15 cellular contexts compared by ENCODE assay signal in the genomic region with DNA sequence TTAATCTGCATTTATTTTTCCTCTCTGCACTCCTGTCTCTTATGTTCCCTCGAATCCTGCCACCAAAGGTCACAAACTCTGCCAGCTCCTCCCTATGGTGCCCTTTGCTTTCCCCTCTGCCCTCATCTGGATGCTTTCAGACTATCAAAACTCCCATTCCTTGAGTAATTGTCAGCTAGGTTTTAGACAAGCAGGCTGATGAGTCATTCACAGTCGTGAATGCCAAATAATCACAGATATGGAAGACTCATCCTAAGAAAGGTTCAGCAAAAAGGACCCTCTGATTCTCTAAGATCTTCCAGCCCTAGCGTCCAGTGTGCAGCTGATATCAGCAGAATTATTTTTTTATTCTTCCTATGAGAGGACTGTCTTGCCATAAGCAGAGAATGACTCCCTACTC.
DNase-seq lines count a peak whose midpoint lies in the region; TF ChIP-seq lines count a peak whose summit lies in the region.
"Had no signal": no experiment of that assay in that cellular context is flagged by ENCODE, and none has a peak within 500 bp of the region (broad histone marks: within the 10 kb centered on the region; RNA-seq: fewer than 3 reads in every experiment).

No MANE protein-coding gene starts in this region.

- DNase-seq in COLO829 (ENCODE audit: low spot score) (peak; percentile 50), LHCN-M2 (ENCODE audit: low read depth) (peak; percentile 19), brain microvascular endothelial cell (peak; percentile 77), lung microvascular endothelial cell (ENCODE audit: low read depth in 2 of 2) (peak; percentile 19 to 74), globus pallidus (ENCODE audit: low spot score) (no peak), transverse colon (no peak), hypothalamus (lab: John Stamatoyannopoulos, UW) (no peak), esophagus muscularis mucosa (ENCODE audit: extremely low spot score) (no peak)
- DNase-seq: anterior cingulate cortex; DMS 273 treated with DMSO at 0.1 percent for 48 hours; NCI-H2081 treated with DMSO at 0.1 percent for 48 hours; SIG-M5; stimulated activated naive CD4-positive, alpha-beta T cell; T1000 had no signal

- intact Hi-C loops in transverse colon (cut with DNase I; ENCODE audit: low total_unique reads) = no loop called here
- intact Hi-C loops in esophagus muscularis mucosa (cut with DNase I) = no loop called here

- in situ Hi-C loops in brain microvascular endothelial cell (cut with HindIII; ENCODE audit: low pct_ligation_motif_present, low sequenced_read_pairs) (no loop called here), transverse colon (cut with MboI; ENCODE audit: low pct_ligation_motif_present in 1 of 4, low pct_unique_long_range_greater_than_20kb in 1 of 4, low sequenced_read_pairs in 3 of 4) (no loop called here)

- H3K4me1 ChIP-seq in transverse colon (no peaks in the 10 kb centered on the region), esophagus muscularis mucosa (no peaks in the 10 kb centered on the region)

- H3K27ac ChIP-seq in brain microvascular endothelial cell = no peak overlapping the region
- no peak overlapping the region for H3K27ac ChIP-seq in transverse colon
- H3K27ac ChIP-seq in esophagus muscularis mucosa (replicated peaks in 1 of 4) = no peak overlapping the region
- H3K27ac ChIP-seq: skin epidermis had no signal

- no peak for TF ChIP-seq EP300 in transverse colon (IDR thresholded peaks at IDR 0.05; ENCODE audit: low read depth)
- no peak for TF ChIP-seq EP300 in esophagus muscularis mucosa (IDR thresholded peaks at IDR 0.05)

- no peaks in the 10 kb centered on the region for H3K36me3 ChIP-seq in brain microvascular endothelial cell (replicated peaks)
- no peaks in the 10 kb centered on the region for H3K36me3 ChIP-seq in transverse colon
- no peaks in the 10 kb centered on the region for H3K36me3 ChIP-seq in esophagus muscularis mucosa

- TF ChIP-seq CTCF in brain microvascular endothelial cell (IDR thresholded peaks at IDR 0.05; ENCODE audit: low read depth, low read length, missing control alignments) (no peak), transverse colon (IDR thresholded peaks at IDR 0.05) (no peak), esophagus muscularis mucosa (IDR thresholded peaks at IDR 0.05) (no peak)

- H3K4me3 ChIP-seq in brain microvascular endothelial cell (ENCODE audit: low read depth, low read length) (no peak overlapping the region), transverse colon (no peak overlapping the region), esophagus muscularis mucosa (no peak overlapping the region)
- H3K4me3 ChIP-seq: skin epidermis had no signal

- H3K9me3 ChIP-seq in transverse colon (no peaks in the 10 kb centered on the region), esophagus muscularis mucosa (peaks cover 0 to 8% (median 0%) of the 10 kb centered on the region in 4 donors)

- H3K27me3 ChIP-seq in brain microvascular endothelial cell (replicated peaks) (no peaks in the 10 kb centered on the region), transverse colon (no peaks in the 10 kb centered on the region), esophagus muscularis mucosa (no peaks in the 10 kb centered on the region)

- 50 to 69% methylated on average over 1 to 3 of the region's 3 CpGs for WGBS in transverse colon (ENCODE audit: low coverage in 1 of 2), 2 donors
- 59% methylated on average over 3 of the region's 3 CpGs for WGBS in esophagus muscularis mucosa

- TF ChIP-seq POLR2A in transverse colon (IDR thresholded peaks at IDR 0.05) (no peak), esophagus muscularis mucosa (IDR thresholded peaks at IDR 0.05; ENCODE audit: low read depth) (no peak)

Comparison
In these comparisons a context has a peak if more than half of its experiments do, and no peak if none do; other contexts are left out.
1. DNase-seq: peak in COLO829 (single experiment), LHCN-M2 (single experiment), brain microvascular endothelial cell (single experiment) and lung microvascular endothelial cell (2 of 2); none in globus pallidus (single experiment), transverse colon (single experiment), hypothalamus (0 of 51) and esophagus muscularis mucosa (single experiment).